ENCODE assay signal across 18 cellular contexts in genomic region chr2:27921424-27921823, GRCh38. TPM values are rescaled to one million over a fixed set of nuclear protein-coding genes. Genes with fewer than 3 reads are reported as not detected.
DNase-seq lines count a peak whose midpoint lies in the region; FAIRE-seq and TF ChIP-seq lines count a peak whose summit lies in the region.
"Had no signal": no experiment of that assay in that cellular context is flagged by ENCODE, and none has a peak within 500 bp of the region (broad histone marks: within the 10 kb centered on the region; RNA-seq: fewer than 3 reads in every experiment).

No MANE protein-coding gene starts in this region.

- H3K4me1 ChIP-seq in left ventricle myocardium inferior (peaks cover 28% of the 10 kb centered on the region), endothelial cell of umbilical vein (ENCODE audit: control insufficient read depth, extremely low read depth, insufficient read depth, low read length) (peaks cover 17% of the 10 kb centered on the region), parathyroid adenoma (no peaks in the 10 kb centered on the region), vagina (peaks cover 14% of the 10 kb centered on the region)

- no peaks in the 10 kb centered on the region for H3K27me3 ChIP-seq in left ventricle myocardium inferior (ENCODE audit: low read depth)
- no peaks in the 10 kb centered on the region for H3K27me3 ChIP-seq in endothelial cell of umbilical vein (ENCODE audit: control insufficient read depth in 2 of 2, insufficient read depth in 2 of 2, low read length in 2 of 2)
- no peaks in the 10 kb centered on the region for H3K27me3 ChIP-seq in parathyroid adenoma (ENCODE audit: control insufficient read depth, insufficient read depth, low read length)
- H3K27me3 ChIP-seq in vagina: no peaks in the 10 kb centered on the region
- H3K27me3 ChIP-seq: BLaER1 had no signal

- H3K36me3 ChIP-seq in left ventricle myocardium inferior (no peaks in the 10 kb centered on the region), endothelial cell of umbilical vein (ENCODE audit: control insufficient read depth in 2 of 2, extremely low read depth in 1 of 2, insufficient read depth in 2 of 2, low read length in 2 of 2) (no peaks in the 10 kb centered on the region), parathyroid adenoma (ENCODE audit: control insufficient read depth, insufficient read depth, low read length) (no peaks in the 10 kb centered on the region), vagina (no peaks in the 10 kb centered on the region)
- H3K36me3 ChIP-seq: HAP-1 had no signal

- peaks cover 5% of the 10 kb centered on the region for H3K36me3 Mint-ChIP-seq in activated naive CD4-positive, alpha-beta T cell treated with anti-CD3 and anti-CD28 coated beads for 36 hours (ENCODE audit: low read depth)

- no peaks in the 10 kb centered on the region for H3K9me1 ChIP-seq in endothelial cell of umbilical vein (replicated peaks; ENCODE audit: control insufficient read depth, extremely low read depth, insufficient read depth, low read length)

- no peaks in the 10 kb centered on the region for H3K9me3 Mint-ChIP-seq in activated naive CD4-positive, alpha-beta T cell treated with anti-CD3 and anti-CD28 coated beads for 36 hours

- CTCF ChIA-PET in endothelial cell of umbilical vein (lab: Charles Lee): interaction anchor here (1.2 to 1.6 kb wide), 2 partner anchors 13 to 198 kb away, joined by 3 to 4 read pairs; no protein-coding TSS in a partner anchor
- CTCF ChIA-PET in activated naive CD4-positive, alpha-beta T cell treated with anti-CD3 and anti-CD28 coated beads for 36 hours (lab: Charles Lee): no interaction called here

- TF ChIP-seq CTCF in left ventricle myocardium inferior (IDR thresholded peaks at IDR 0.05; ENCODE audit: borderline replicate concordance) (no peak), endothelial cell of umbilical vein (IDR thresholded peaks at IDR 0.05; ENCODE audit: extremely low read depth in 1 of 2, insufficient read depth in 1 of 2, low read depth in 1 of 2, low read length in 2 of 2) (no peak), parathyroid adenoma (IDR thresholded peaks at IDR 0.05) (no peak), vagina (IDR thresholded peaks at IDR 0.05) (no peak)

- POLR2A ChIA-PET in endothelial cell of umbilical vein (lab: Charles Lee): no interaction called here

- H2AFZ ChIP-seq in endothelial cell of umbilical vein (ENCODE audit: low read depth, low read length) (no peak overlapping the region), parathyroid adenoma (no peak overlapping the region)

- peak overlapping the region; percentile 72 for H3K4me2 ChIP-seq in endothelial cell of umbilical vein (ENCODE audit: insufficient read depth, low read length)
- H3K4me2 ChIP-seq in parathyroid adenoma (ENCODE audit: low read length): no peak overlapping the region

- no peak overlapping the region for H3K27ac Mint-ChIP-seq in activated naive CD4-positive, alpha-beta T cell treated with anti-CD3 and anti-CD28 coated beads for 36 hours

- H3K4me3 ChIP-seq in left ventricle myocardium inferior (no peak overlapping the region), endothelial cell of umbilical vein (replicated peaks in 1 of 3; ENCODE audit: insufficient read depth in 1 of 3, low read depth in 1 of 3, low read length in 3 of 3) (no peak overlapping the region), parathyroid adenoma (ENCODE audit: low read depth, low read length) (no peak overlapping the region), vagina (no peak overlapping the region)
- H3K4me3 ChIP-seq: BLaER1, GM12878, HAP-1 had no signal

- FAIRE-seq in endothelial cell of umbilical vein (lab: Jason Lieb, UNC): no peak
- FAIRE-seq: GM12878 had no signal

- H3K79me2 ChIP-seq in endothelial cell of umbilical vein (ENCODE audit: control insufficient read depth, insufficient read depth, low read length) (no peaks in the 10 kb centered on the region), parathyroid adenoma (no peaks in the 10 kb centered on the region)

- H3K9me3 ChIP-seq in left ventricle myocardium inferior (replicated peaks): no peaks in the 10 kb centered on the region
- no peaks in the 10 kb centered on the region for H3K9me3 ChIP-seq in endothelial cell of umbilical vein (replicated peaks; ENCODE audit: control insufficient read depth, insufficient read depth, low read length)
- no peaks in the 10 kb centered on the region for H3K9me3 ChIP-seq in parathyroid adenoma (ENCODE audit: control insufficient read depth, low read length)
- H3K9me3 ChIP-seq in vagina: no peaks in the 10 kb centered on the region
- H3K9me3 ChIP-seq: HAP-1 had no signal

- H3K27ac ChIP-seq in left ventricle myocardium inferior (replicated peaks) (peak overlapping the region; percentile 70), endothelial cell of umbilical vein (ENCODE audit: insufficient read depth, low read depth, low read length) (peak overlapping the region; percentile 96), parathyroid adenoma (peak overlapping the region; percentile 25), vagina (peak overlapping the region; percentile 1)
- H3K27ac ChIP-seq: BLaER1 had no signal

- H3K4me1 Mint-ChIP-seq in activated naive CD4-positive, alpha-beta T cell treated with anti-CD3 and anti-CD28 coated beads for 36 hours (ENCODE audit: low read depth): peaks cover 11% of the 10 kb centered on the region

- dilution Hi-C loops in endothelial cell of umbilical vein (cut with MboI; ENCODE audit: extremely low pct_ligation_motif_present, low sequenced_read_pairs): no loop called here

- H4K20me1 ChIP-seq in endothelial cell of umbilical vein (replicated peaks; ENCODE audit: control insufficient read depth, extremely low read depth, insufficient read depth, low read length): no peaks in the 10 kb centered on the region
- H4K20me1 ChIP-seq: BLaER1 had no signal

- BruUV-seq in endothelial cell of umbilical vein (replicated peaks; lab: Mats Ljungman, UMichigan): no TSS peak

- H3K4me3 Mint-ChIP-seq in activated naive CD4-positive, alpha-beta T cell treated with anti-CD3 and anti-CD28 coated beads for 36 hours: no peak overlapping the region
- H3K4me3 Mint-ChIP-seq: CD4-positive, alpha-beta memory T cell had no signal

- intact Hi-C loops in left ventricle myocardium inferior (cut with micrococcal nuclease) (no loop called here), cardiac septum (cut with DNase I) (no loop called here), endothelial cell of umbilical vein (cut with micrococcal nuclease) (no loop called here), vagina (cut with DNase I) (no loop called here)
- intact Hi-C loops in activated naive CD4-positive, alpha-beta T cell treated with anti-CD3 and anti-CD28 coated beads for 36 hours (cut with micrococcal nuclease): no loop called here

- TF ChIP-seq POLR2A in endothelial cell of umbilical vein (IDR thresholded peaks at IDR 0.05; ENCODE audit: low read depth, low read length) (no peak), vagina (IDR thresholded peaks at IDR 0.05) (no peak)

- H3K9ac ChIP-seq in endothelial cell of umbilical vein (replicated peaks; ENCODE audit: extremely low read depth, insufficient read depth, low read length) (peak overlapping the region; percentile 70), parathyroid adenoma (no peak overlapping the region)
- H3K9ac ChIP-seq: BLaER1 had no signal

- no peaks in the 10 kb centered on the region for H3K27me3 Mint-ChIP-seq in activated naive CD4-positive, alpha-beta T cell treated with anti-CD3 and anti-CD28 coated beads for 36 hours (ENCODE audit: low read depth)
- H3K27me3 Mint-ChIP-seq: CD4-positive, alpha-beta memory T cell had no signal

- DNase-seq in left ventricle myocardium inferior: no peak
- no peak for DNase-seq in cardiac septum (ENCODE audit: low spot score)
- no peak for DNase-seq in endothelial cell of umbilical vein (ENCODE audit: low read depth, low spot score)
- no peak for DNase-seq in vagina (ENCODE audit: extremely low spot score in 2 of 2)
- no peak for DNase-seq in amygdala (lab: John Stamatoyannopoulos, UW)
- no peak for DNase-seq in activated CD8-positive, alpha-beta memory T cell treated with anti-CD3 and anti-CD28 coated beads for 24 hours
- DNase-seq in activated naive CD4-positive, alpha-beta T cell treated with anti-CD3 and anti-CD28 coated beads for 36 hours: no peak
- DNase-seq: CD4-positive, alpha-beta memory T cell; NCI-H1092 treated with DMSO at 0.1 percent for 48 hours; NCI-H146; NCI-H2081; NCI-H774; OCI-M1; SHP77 had no signal

TF ChIP-seq in endothelial cell of umbilical vein, 7 proteins besides CTCF, POLR2A, EP300 and RAD21 (continues in another document):
- no peak for TF ChIP-seq FOS (IDR thresholded peaks at IDR 0.05; ENCODE audit: borderline replicate concordance, insufficient read depth, low read length)
- TF ChIP-seq JUN (IDR thresholded peaks at IDR 0.05; ENCODE audit: borderline replicate concordance, insufficient read depth, insufficient read length, low read depth): no peak
- TF ChIP-seq MYC (IDR thresholded peaks at IDR 0.05; ENCODE audit: low read depth, low read length): no peak

RNA-seq across cellular contexts. Expression of gene BABAM2, which starts 30.9 kb away (rescaled TPM):
- 58.9 TPM for total RNA-seq in left ventricle myocardium inferior
- total RNA-seq in cardiac septum: 63.4 TPM
- total RNA-seq in endothelial cell of umbilical vein: 26.9 and 27.6 TPM in 2 replicates
- 19.5 and 19.9 TPM in 2 replicates for polyA plus RNA-seq in endothelial cell of umbilical vein
- 25.2 and 25.8 TPM in 2 replicates for polyA plus RNA-seq in endothelial cell of umbilical vein (2011; cell fraction: cytosol; rRNA removed)
- polyA plus RNA-seq in endothelial cell of umbilical vein (2011; cell fraction: nucleus; rRNA removed): 17.6 and 25.9 TPM in 2 replicates
- polyA plus RNA-seq in endothelial cell of umbilical vein (2012): 29.0 and 29.7 TPM in 2 replicates
- 24.4 and 28.1 TPM in 2 replicates for polyA minus RNA-seq in endothelial cell of umbilical vein
- 19.0 TPM for polyA minus RNA-seq in endothelial cell of umbilical vein (2011; cell fraction: cytosol; rRNA and poly(A)+ RNA removed)
- polyA minus RNA-seq in endothelial cell of umbilical vein (2011; cell fraction: nucleus; rRNA and poly(A)+ RNA removed): 95.1 and 121 TPM in 2 replicates
- total RNA-seq in vagina: 41.0 TPM
- total RNA-seq in activated naive CD4-positive, alpha-beta T cell treated with anti-CD3 and anti-CD28 coated beads for 36 hours: 10 to 100 TPM; 41.8 to 47.2 TPM

RNA-seq across cellular contexts. Expression of gene RBKS, which starts 31.2 kb away (rescaled TPM):
- total RNA-seq in left ventricle myocardium inferior: 2.7 TPM
- total RNA-seq in cardiac septum: 3.9 TPM
- 0.64 and 0.74 TPM in 2 replicates for total RNA-seq in endothelial cell of umbilical vein
- 1.0 and 1.8 TPM in 2 replicates for polyA plus RNA-seq in endothelial cell of umbilical vein
- 1.8 and 2.5 TPM in 2 replicates for polyA plus RNA-seq in endothelial cell of umbilical vein (2011; cell fraction: cytosol; rRNA removed)
- polyA plus RNA-seq in endothelial cell of umbilical vein (2011; cell fraction: nucleus; rRNA removed): 3.7 and 6.9 TPM in 2 replicates
- 1.2 and 2.6 TPM in 2 replicates for polyA plus RNA-seq in endothelial cell of umbilical vein (2012)
- polyA minus RNA-seq in endothelial cell of umbilical vein: 2.3 and 2.4 TPM in 2 replicates
- polyA minus RNA-seq in endothelial cell of umbilical vein (2011; cell fraction: cytosol; rRNA and poly(A)+ RNA removed): 1.0 TPM
- 3.4 and 11.9 TPM in 2 replicates for polyA minus RNA-seq in endothelial cell of umbilical vein (2011; cell fraction: nucleus; rRNA and poly(A)+ RNA removed)
- total RNA-seq in vagina: 2.2 TPM
- 1 to 10 TPM; 1.1 to 1.2 TPM for total RNA-seq in activated naive CD4-positive, alpha-beta T cell treated with anti-CD3 and anti-CD28 coated beads for 36 hours

Comparison
In these comparisons a context has a peak if more than half of its experiments do, and no peak if none do; other contexts are left out.
1. H3K27ac ChIP-seq: peak in every context shown above with its lines; median percentile 96 in endothelial cell of umbilical vein; 70 in left ventricle myocardium inferior; 25 in parathyroid adenoma; 1 in vagina.